17 cellular contexts compared by ENCODE assay signal in the genomic region with DNA sequence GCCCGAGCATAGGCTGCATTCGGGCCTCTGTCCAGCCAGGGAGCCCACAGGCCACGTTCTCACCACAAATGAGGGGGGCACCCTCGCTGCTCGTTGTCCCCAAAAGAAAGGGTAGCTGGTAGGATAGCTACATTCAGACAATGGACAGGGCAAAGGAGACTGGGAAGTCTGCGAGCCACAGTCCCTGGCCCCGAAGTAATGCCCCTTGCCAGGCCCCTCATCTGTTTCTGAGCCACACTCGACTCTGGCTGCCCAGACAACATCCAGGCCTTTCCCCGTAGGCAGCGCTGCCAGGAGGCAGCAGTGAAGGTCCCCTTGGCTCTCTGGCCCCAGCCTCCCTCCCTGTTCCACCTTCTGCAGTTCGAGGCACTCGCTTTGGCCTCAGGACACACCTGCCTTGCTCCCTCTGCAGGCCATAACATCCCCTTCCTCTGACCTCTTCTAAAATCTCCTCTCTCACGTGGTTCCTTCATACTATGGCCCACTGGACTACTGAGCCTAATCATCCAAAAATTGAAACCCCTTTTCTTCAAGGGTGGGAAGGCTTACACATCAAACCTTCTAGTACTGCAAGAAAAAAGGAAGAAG. TPM values are rescaled to one million over a fixed set of nuclear protein-coding genes. Genes with fewer than 3 reads are reported as not detected.
"Had no signal": no experiment of that assay in that cellular context is flagged by ENCODE, and none has a peak within 500 bp of the region (broad histone marks: within the 10 kb centered on the region; RNA-seq: fewer than 3 reads in every experiment).

No MANE protein-coding gene starts in this region.

- H3K4me3 ChIP-seq: colonic mucosa, left lung, sigmoid colon, testis had no signal

- H3K9me3 Mint-ChIP-seq: central memory CD8-positive, alpha-beta T cell; neural crest cell; stimulated activated memory B cell treated with anti-CD40 and anti-IgM and Interleukin-4, amounts not matched to agents 10 μg/mL and 1 μg/mL and 100 μg/mL, for 72 hours had no signal

- H3K27ac Mint-ChIP-seq: stimulated activated memory B cell treated with anti-CD40 and anti-IgM and Interleukin-4, amounts not matched to agents 10 μg/mL and 1 μg/mL and 100 μg/mL, for 72 hours; T-helper 17 cell had no signal

- H3K9me3 ChIP-seq: colonic mucosa, left lung, sigmoid colon, testis had no signal

- H3K36me3 Mint-ChIP-seq: stimulated activated memory B cell treated with anti-CD40 and anti-IgM and Interleukin-4, amounts not matched to agents 10 μg/mL and 1 μg/mL and 100 μg/mL, for 72 hours had no signal

- H3K36me3 ChIP-seq: colonic mucosa, left lung, sigmoid colon had no signal

- H3K27ac ChIP-seq: colonic mucosa, left lung, sigmoid colon, testis had no signal

- H3K27me3 ChIP-seq: colonic mucosa, testis had no signal

- H3K4me1 ChIP-seq: colonic mucosa, testis had no signal

- H3K4me3 Mint-ChIP-seq: central memory CD8-positive, alpha-beta T cell; neural crest cell; stimulated activated memory B cell treated with anti-CD40 and anti-IgM and Interleukin-4, amounts not matched to agents 10 μg/mL and 1 μg/mL and 100 μg/mL, for 72 hours; T-helper 17 cell had no signal

RNA-seq across cellular contexts. Expression of a gene that starts 12.2 kb away (rescaled TPM):
- total RNA-seq: aorta, colonic mucosa, frontal cortex, kidney epithelial cell, left lung, lung microvascular endothelial cell, myocyte, neural crest cell, osteocyte, pulmonary artery endothelial cell, sigmoid colon, T-helper 17 cell, ureter had no signal
- polyA plus RNA-seq: esophagus, sigmoid colon had no signal

RNA-seq across cellular contexts. Expression of a gene that starts 21.5 kb away (rescaled TPM):
- total RNA-seq: sigmoid colon, T-helper 17 cell had no signal
